Comparison of ENCODE assay signal across 1 cellular context in the genomic region with DNA sequence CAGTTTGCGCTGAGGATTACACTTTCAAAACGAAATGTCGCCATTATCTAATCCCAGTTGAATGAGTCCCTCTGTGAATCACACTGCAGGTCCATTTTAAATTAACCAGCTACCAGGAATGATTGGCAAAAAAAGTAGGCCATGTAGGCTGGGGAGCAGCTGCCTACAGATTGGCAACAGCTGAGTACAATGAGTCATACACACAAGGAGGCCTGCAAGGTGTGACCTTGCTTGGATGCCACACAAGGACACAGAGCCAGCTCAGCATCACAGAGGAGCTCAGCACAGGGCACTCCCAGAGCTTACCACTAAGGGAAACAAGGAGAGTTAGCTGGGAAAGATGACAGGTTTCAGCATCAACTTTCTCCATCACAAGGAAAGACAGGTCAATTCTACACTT.
TF ChIP-seq lines count a peak whose summit lies in the region.

No MANE protein-coding gene starts in this region.

TF ChIP-seq in GM12878, 131 proteins besides CTCF, POLR2A, EP300 and RAD21:
- TF ChIP-seq, protein P1, sequence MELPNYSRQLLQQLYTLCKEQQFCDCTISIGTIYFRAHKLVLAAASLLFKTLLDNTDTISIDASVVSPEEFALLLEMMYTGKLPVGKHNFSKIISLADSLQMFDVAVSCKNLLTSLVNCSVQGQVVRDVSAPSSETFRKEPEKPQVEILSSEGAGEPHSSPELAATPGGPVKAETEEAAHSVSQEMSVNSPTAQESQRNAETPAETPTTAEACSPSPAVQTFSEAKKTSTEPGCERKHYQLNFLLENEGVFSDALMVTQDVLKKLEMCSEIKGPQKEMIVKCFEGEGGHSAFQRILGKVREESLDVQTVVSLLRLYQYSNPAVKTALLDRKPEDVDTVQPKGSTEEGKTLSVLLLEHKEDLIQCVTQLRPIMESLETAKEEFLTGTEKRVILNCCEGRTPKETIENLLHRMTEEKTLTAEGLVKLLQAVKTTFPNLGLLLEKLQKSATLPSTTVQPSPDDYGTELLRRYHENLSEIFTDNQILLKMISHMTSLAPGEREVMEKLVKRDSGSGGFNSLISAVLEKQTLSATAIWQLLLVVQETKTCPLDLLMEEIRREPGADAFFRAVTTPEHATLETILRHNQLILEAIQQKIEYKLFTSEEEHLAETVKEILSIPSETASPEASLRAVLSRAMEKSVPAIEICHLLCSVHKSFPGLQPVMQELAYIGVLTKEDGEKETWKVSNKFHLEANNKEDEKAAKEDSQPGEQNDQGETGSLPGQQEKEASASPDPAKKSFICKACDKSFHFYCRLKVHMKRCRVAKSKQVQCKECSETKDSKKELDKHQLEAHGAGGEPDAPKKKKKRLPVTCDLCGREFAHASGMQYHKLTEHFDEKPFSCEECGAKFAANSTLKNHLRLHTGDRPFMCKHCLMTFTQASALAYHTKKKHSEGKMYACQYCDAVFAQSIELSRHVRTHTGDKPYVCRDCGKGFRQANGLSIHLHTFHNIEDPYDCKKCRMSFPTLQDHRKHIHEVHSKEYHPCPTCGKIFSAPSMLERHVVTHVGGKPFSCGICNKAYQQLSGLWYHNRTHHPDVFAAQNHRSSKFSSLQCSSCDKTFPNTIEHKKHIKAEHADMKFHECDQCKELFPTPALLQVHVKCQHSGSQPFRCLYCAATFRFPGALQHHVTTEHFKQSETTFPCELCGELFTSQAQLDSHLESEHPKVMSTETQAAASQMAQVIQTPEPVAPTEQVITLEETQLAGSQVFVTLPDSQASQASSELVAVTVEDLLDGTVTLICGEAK (IDR thresholded peaks at IDR 0.05; ENCODE audit: borderline replicate concordance): no peak
- TF ChIP-seq FOS (IDR thresholded peaks at IDR 0.05; ENCODE audit: borderline replicate concordance, extremely low read depth, insufficient read length) (no peak), REST (IDR thresholded peaks at IDR 0.05; ENCODE audit: low read depth, low read length) (no peak), HDGF (IDR thresholded peaks at IDR 0.05) (no peak), JUND (IDR thresholded peaks at IDR 0.05; ENCODE audit: low read depth, low read length) (no peak), ZBTB11 (CRISPR knock-in tag; IDR thresholded peaks at IDR 0.05) (no peak), POLR2AphosphoS5 (IDR thresholded peaks at IDR 0.05; ENCODE audit: low read length) (no peak), ZSCAN29 (IDR thresholded peaks at IDR 0.05) (no peak), IKZF2 (IDR thresholded peaks at IDR 0.05) (no peak), SRF (IDR thresholded peaks at IDR 0.05; ENCODE audit: low read depth in 2 of 2, low read length in 2 of 2) (no peak), ZNF207 (IDR thresholded peaks at IDR 0.05; ENCODE audit: borderline replicate concordance) (no peak), ETV6 (conservative IDR thresholded peaks at IDR 0.05 in 1 of 2, IDR thresholded peaks at IDR 0.05 in 1 of 2; ENCODE audit: borderline replicate concordance in 1 of 2, low read depth in 1 of 2) (no peak), NFYA (IDR thresholded peaks at IDR 0.05; ENCODE audit: borderline replicate concordance, low read depth, low read length) (no peak), ZZZ3 (IDR thresholded peaks at IDR 0.05; ENCODE audit: control insufficient read depth, insufficient read length, low read depth) (no peak), RB1 (IDR thresholded peaks at IDR 0.05; ENCODE audit: borderline replicate concordance) (no peak), WRNIP1 (IDR thresholded peaks at IDR 0.05; ENCODE audit: borderline replicate concordance, low read depth, low read length) (no peak), BRCA1 (IDR thresholded peaks at IDR 0.05; ENCODE audit: low read depth, low read length) (no peak)
- TF ChIP-seq, protein P2, sequence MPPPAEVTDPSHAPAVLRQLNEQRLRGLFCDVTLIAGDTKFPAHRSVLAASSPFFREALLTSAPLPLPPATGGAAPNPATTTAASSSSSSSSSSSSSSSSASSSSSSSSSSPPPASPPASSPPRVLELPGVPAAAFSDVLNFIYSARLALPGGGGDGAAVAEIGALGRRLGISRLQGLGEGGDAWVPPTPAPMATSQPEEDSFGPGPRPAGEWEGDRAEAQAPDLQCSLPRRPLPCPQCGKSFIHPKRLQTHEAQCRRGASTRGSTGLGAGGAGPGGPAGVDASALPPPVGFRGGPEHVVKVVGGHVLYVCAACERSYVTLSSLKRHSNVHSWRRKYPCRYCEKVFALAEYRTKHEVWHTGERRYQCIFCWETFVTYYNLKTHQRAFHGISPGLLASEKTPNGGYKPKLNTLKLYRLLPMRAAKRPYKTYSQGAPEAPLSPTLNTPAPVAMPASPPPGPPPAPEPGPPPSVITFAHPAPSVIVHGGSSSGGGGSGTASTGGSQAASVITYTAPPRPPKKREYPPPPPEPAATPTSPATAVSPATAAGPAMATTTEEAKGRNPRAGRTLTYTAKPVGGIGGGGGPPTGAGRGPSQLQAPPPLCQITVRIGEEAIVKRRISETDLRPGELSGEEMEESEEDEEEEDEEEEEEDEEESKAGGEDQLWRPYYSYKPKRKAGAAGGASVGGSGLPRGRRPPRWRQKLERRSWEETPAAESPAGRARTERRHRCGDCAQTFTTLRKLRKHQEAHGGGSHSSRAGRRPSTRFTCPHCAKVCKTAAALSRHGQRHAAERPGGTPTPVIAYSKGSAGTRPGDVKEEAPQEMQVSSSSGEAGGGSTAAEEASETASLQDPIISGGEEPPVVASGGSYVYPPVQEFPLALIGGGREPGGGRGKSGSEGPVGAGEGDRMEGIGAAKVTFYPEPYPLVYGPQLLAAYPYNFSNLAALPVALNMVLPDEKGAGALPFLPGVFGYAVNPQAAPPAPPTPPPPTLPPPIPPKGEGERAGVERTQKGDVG (CRISPR knock-in tag; IDR thresholded peaks at IDR 0.05): no peak
- TF ChIP-seq, protein P3, sequence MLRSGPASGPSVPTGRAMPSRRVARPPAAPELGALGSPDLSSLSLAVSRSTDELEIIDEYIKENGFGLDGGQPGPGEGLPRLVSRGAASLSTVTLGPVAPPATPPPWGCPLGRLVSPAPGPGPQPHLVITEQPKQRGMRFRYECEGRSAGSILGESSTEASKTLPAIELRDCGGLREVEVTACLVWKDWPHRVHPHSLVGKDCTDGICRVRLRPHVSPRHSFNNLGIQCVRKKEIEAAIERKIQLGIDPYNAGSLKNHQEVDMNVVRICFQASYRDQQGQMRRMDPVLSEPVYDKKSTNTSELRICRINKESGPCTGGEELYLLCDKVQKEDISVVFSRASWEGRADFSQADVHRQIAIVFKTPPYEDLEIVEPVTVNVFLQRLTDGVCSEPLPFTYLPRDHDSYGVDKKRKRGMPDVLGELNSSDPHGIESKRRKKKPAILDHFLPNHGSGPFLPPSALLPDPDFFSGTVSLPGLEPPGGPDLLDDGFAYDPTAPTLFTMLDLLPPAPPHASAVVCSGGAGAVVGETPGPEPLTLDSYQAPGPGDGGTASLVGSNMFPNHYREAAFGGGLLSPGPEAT (IDR thresholded peaks at IDR 0.05; ENCODE audit: low read depth): no peak
